Comparison of ENCODE assay signal across 14 cellular contexts in the genomic region with DNA sequence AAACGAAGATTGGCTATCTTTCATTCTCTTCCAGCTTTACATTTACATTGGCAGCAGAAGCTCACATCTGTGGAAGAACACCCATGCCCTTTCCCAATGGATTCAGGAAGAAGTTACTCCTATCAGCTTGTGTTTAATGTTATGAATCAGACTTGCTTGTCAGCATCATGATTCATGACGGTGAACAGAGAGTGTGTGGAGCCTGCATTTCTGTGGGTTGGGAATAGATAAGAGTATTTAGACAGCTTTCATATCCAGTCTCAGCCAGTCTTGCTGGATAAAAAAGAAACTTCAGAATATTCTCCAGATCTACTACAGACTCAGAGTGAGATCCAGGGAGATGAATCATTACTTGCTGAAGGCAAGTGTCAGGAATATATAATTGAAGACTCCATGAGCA.
DNase-seq lines count a peak whose midpoint lies in the region; ATAC-seq and TF ChIP-seq lines count a peak whose summit lies in the region.
"Had no signal": no experiment of that assay in that cellular context is flagged by ENCODE, and none has a peak within 500 bp of the region (broad histone marks: within the 10 kb centered on the region; RNA-seq: fewer than 3 reads in every experiment).

No MANE protein-coding gene starts in this region.

- intact Hi-C loops in mucosa of descending colon (cut with DNase I, micrococcal nuclease) (no loop called here), esophagus muscularis mucosa (cut with DNase I) (no loop called here)

- no peaks in the 10 kb centered on the region for H3K9me3 ChIP-seq in MG63
- no peaks in the 10 kb centered on the region for H3K9me3 ChIP-seq in mucosa of descending colon
- no peaks in the 10 kb centered on the region for H3K9me3 ChIP-seq in SJCRH30 (replicated peaks)
- H3K9me3 ChIP-seq in esophagus muscularis mucosa, result no peaks in the 10 kb centered on the region
- H3K9me3 ChIP-seq: upper lobe of left lung had no signal

- TF ChIP-seq CTCF in epithelial cell of esophagus (IDR thresholded peaks at IDR 0.05; ENCODE audit: insufficient read depth, low read depth, low read length, missing control alignments), result no peak
- no peak for TF ChIP-seq CTCF in mucosa of descending colon (IDR thresholded peaks at IDR 0.05)
- TF ChIP-seq CTCF in esophagus muscularis mucosa (IDR thresholded peaks at IDR 0.05), result no peak

- TF ChIP-seq EP300 in esophagus muscularis mucosa (IDR thresholded peaks at IDR 0.05), result no peak

- no peaks in the 10 kb centered on the region for H3K4me1 ChIP-seq in mucosa of descending colon (ENCODE audit: low read depth)
- no peaks in the 10 kb centered on the region for H3K4me1 ChIP-seq in SJCRH30
- H3K4me1 ChIP-seq in esophagus muscularis mucosa, result no peaks in the 10 kb centered on the region
- H3K4me1 ChIP-seq: upper lobe of left lung had no signal

- H3K4me3 ChIP-seq in MG63 (no peak overlapping the region), epithelial cell of esophagus (ENCODE audit: low read length) (no peak overlapping the region), mucosa of descending colon (no peak overlapping the region), SJCRH30 (no peak overlapping the region), esophagus muscularis mucosa (no peak overlapping the region)
- H3K4me3 ChIP-seq: K562, upper lobe of left lung had no signal

- H3K27me3 ChIP-seq in MG63 (no peaks in the 10 kb centered on the region), SJCRH30 (no peaks in the 10 kb centered on the region), esophagus muscularis mucosa (no peaks in the 10 kb centered on the region)
- H3K27me3 ChIP-seq: upper lobe of left lung had no signal

- TF ChIP-seq POLR2A in esophagus muscularis mucosa (IDR thresholded peaks at IDR 0.05; ENCODE audit: low read depth), result no peak

- DNase-seq in COLO829 (ENCODE audit: low spot score), result peak; percentile 63
- peak; percentile 64 for DNase-seq in MG63
- peak; percentile 96 for DNase-seq in epithelial cell of esophagus (ENCODE audit: low read depth)
- no peak for DNase-seq in mucosa of descending colon
- no peak for DNase-seq in G401 (ENCODE audit: low spot score)
- no peak for DNase-seq in SJCRH30
- DNase-seq in esophagus muscularis mucosa (ENCODE audit: extremely low spot score), result no peak
- DNase-seq: activated effector memory CD4-positive, alpha-beta T cell treated with Interleukin-2 at 50 U/mL for 16 hours; foreskin melanocyte; naive thymus-derived CD8-positive, alpha-beta T cell; NCI-H510A treated with DMSO at 0.1 percent for 48 hours; upper lobe of left lung had no signal

- no peak overlapping the region for H3K27ac ChIP-seq in SJCRH30
- H3K27ac ChIP-seq in esophagus muscularis mucosa (replicated peaks in 1 of 4), result no peak overlapping the region
- H3K27ac ChIP-seq: upper lobe of left lung had no signal

- H3K36me3 ChIP-seq in MG63, result no peaks in the 10 kb centered on the region
- no peaks in the 10 kb centered on the region for H3K36me3 ChIP-seq in mucosa of descending colon (ENCODE audit: low read depth)
- H3K36me3 ChIP-seq in SJCRH30, result no peaks in the 10 kb centered on the region
- H3K36me3 ChIP-seq in esophagus muscularis mucosa, result no peaks in the 10 kb centered on the region
- H3K36me3 ChIP-seq: upper lobe of left lung had no signal

- ATAC-seq in mucosa of descending colon (peak; percentile 90), GM21381 (IDR thresholded peaks at IDR 0.05; ENCODE audit: unreplicated experiment) (no peak)
- ATAC-seq: K562; naive thymus-derived CD8-positive, alpha-beta T cell had no signal

- in situ Hi-C loops in G401 (cut with HindIII; ENCODE audit: low sequenced_read_pairs), result no loop called here

- 38% methylated on average over 2 of the region's 2 CpGs for WGBS in esophagus muscularis mucosa

Comparison
In these comparisons a context has a peak if more than half of its experiments do, and no peak if none do; other contexts are left out.
1. DNase-seq: peak in COLO829 (single experiment), MG63 (single experiment) and epithelial cell of esophagus (single experiment); none in mucosa of descending colon (0 of 3), G401 (single experiment), SJCRH30 (0 of 2) and esophagus muscularis mucosa (single experiment).